1 cellular context compared by ENCODE assay signal in genomic region chr12:69688496-69689427, GRCh38.
TF ChIP-seq lines count a peak whose summit lies in the region.

No MANE protein-coding gene starts in this region.

TF ChIP-seq in HepG2, 621 proteins besides CTCF, POLR2A, EP300 and RAD21:
- TF ChIP-seq FOSL2 (CRISPR knock-in tag; IDR thresholded peaks at IDR 0.05), result peak; percentile 81
- TF ChIP-seq ZNF292 (CRISPR knock-in tag; IDR thresholded peaks at IDR 0.05; ENCODE audit: borderline replicate concordance, low read depth), result peak; percentile 72; the same call in 1 of the 2 replicates
- TF ChIP-seq ZNF670 (CRISPR knock-in tag; IDR thresholded peaks at IDR 0.05; ENCODE audit: borderline replicate concordance), result 0 out of 2 replicates have a peak, but pooled peaks have one; percentile 37
- peak; percentile 50; the same call in 1 of the 2 replicates for TF ChIP-seq KDM2A (CRISPR knock-in tag; IDR thresholded peaks at IDR 0.05; ENCODE audit: borderline replicate concordance, low read depth)
- no peak for TF ChIP-seq IKZF1 (IDR thresholded peaks at IDR 0.05)
- peak; percentile 32 for TF ChIP-seq XRCC5 (optimal IDR thresholded peaks at IDR 0.05; ENCODE audit: low read length)
- peak; percentile 50; the same call in 1 of the 2 replicates for TF ChIP-seq ETV5 (CRISPR knock-in tag; IDR thresholded peaks at IDR 0.05; ENCODE audit: borderline replicate concordance)
- no peak for TF ChIP-seq JUNB (CRISPR knock-in tag; IDR thresholded peaks at IDR 0.05; ENCODE audit: borderline replicate concordance)
- TF ChIP-seq ZNF121 (CRISPR knock-in tag; IDR thresholded peaks at IDR 0.05), result no peak
- 0 out of 2 replicates have a peak, but pooled peaks have one; percentile 19 for TF ChIP-seq MEIS2 (CRISPR knock-in tag; IDR thresholded peaks at IDR 0.05)
- TF ChIP-seq HMGA1 (CRISPR knock-in tag; conservative IDR thresholded peaks at IDR 0.05), result no peak
- TF ChIP-seq BHLHE40 (IDR thresholded peaks at IDR 0.05; ENCODE audit: low read length), result no peak
- 0 out of 2 replicates have a peak, but pooled peaks have one; percentile 41 for TF ChIP-seq GABPB1 (CRISPR knock-in tag; IDR thresholded peaks at IDR 0.05)
- peak; percentile 38; the same call in 1 of the 2 replicates for TF ChIP-seq UBTF (CRISPR knock-in tag; IDR thresholded peaks at IDR 0.05)
- TF ChIP-seq, protein P1, sequence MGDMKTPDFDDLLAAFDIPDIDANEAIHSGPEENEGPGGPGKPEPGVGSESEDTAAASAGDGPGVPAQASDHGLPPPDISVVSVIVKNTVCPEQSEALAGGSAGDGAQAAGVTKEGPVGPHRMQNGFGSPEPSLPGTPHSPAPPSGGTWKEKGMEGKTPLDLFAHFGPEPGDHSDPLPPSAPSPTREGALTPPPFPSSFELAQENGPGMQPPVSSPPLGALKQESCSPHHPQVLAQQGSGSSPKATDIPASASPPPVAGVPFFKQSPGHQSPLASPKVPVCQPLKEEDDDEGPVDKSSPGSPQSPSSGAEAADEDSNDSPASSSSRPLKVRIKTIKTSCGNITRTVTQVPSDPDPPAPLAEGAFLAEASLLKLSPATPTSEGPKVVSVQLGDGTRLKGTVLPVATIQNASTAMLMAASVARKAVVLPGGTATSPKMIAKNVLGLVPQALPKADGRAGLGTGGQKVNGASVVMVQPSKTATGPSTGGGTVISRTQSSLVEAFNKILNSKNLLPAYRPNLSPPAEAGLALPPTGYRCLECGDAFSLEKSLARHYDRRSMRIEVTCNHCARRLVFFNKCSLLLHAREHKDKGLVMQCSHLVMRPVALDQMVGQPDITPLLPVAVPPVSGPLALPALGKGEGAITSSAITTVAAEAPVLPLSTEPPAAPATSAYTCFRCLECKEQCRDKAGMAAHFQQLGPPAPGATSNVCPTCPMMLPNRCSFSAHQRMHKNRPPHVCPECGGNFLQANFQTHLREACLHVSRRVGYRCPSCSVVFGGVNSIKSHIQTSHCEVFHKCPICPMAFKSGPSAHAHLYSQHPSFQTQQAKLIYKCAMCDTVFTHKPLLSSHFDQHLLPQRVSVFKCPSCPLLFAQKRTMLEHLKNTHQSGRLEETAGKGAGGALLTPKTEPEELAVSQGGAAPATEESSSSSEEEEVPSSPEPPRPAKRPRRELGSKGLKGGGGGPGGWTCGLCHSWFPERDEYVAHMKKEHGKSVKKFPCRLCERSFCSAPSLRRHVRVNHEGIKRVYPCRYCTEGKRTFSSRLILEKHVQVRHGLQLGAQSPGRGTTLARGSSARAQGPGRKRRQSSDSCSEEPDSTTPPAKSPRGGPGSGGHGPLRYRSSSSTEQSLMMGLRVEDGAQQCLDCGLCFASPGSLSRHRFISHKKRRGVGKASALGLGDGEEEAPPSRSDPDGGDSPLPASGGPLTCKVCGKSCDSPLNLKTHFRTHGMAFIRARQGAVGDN (CRISPR knock-in tag; IDR thresholded peaks at IDR 0.05), result peak; percentile 38
- TF ChIP-seq MLLT10 (CRISPR knock-in tag; IDR thresholded peaks at IDR 0.05), result no peak
- no peak for TF ChIP-seq PLSCR1 (CRISPR knock-in tag; IDR thresholded peaks at IDR 0.05; ENCODE audit: borderline replicate concordance)
- TF ChIP-seq ELF3 (CRISPR knock-in tag; IDR thresholded peaks at IDR 0.05), result peak; percentile 63
- TF ChIP-seq ZNF740 (CRISPR knock-in tag; IDR thresholded peaks at IDR 0.05), result no peak
- TF ChIP-seq SAP130 (CRISPR knock-in tag; IDR thresholded peaks at IDR 0.05; ENCODE audit: low read depth), result peak; percentile 47; the same call in 1 of the 2 replicates
- no peak for TF ChIP-seq ZNF263 (CRISPR knock-in tag; IDR thresholded peaks at IDR 0.05)
- no peak for TF ChIP-seq ZNF563 (CRISPR knock-in tag; IDR thresholded peaks at IDR 0.05)
- no peak for TF ChIP-seq NPAS2 (CRISPR knock-in tag; IDR thresholded peaks at IDR 0.05; ENCODE audit: borderline replicate concordance)
- TF ChIP-seq CHCHD3 (CRISPR knock-in tag; IDR thresholded peaks at IDR 0.05), result no peak
- TF ChIP-seq IRF2 (CRISPR knock-in tag; IDR thresholded peaks at IDR 0.05), result 0 out of 2 replicates have a peak, but pooled peaks have one; percentile 32
- 0 out of 3 replicates have a peak, but pooled peaks have one; percentile 17 for TF ChIP-seq MXI1 (IDR thresholded peaks at IDR 0.05; ENCODE audit: borderline replicate concordance, low read depth, low read length)
